ENCODE assay signal across 8 cellular contexts in genomic region chr1:234842726-234843641, GRCh38.
DNase-seq lines count a peak whose midpoint lies in the region; ATAC-seq and TF ChIP-seq lines count a peak whose summit lies in the region.

No MANE protein-coding gene starts in this region.

- no peaks in the 10 kb centered on the region for H3K36me3 ChIP-seq in upper lobe of left lung

- DNase-seq in CD14-positive monocyte (ENCODE audit: low spot score) (peak; percentile 67), activated T-cell treated with anti-CD3 and anti-CD28 coated beads for 48 hours (ENCODE audit: low read depth) (peak; percentile 79), memory B cell (ENCODE audit: low spot score in 2 of 2) (peak in 1 of 2 donors; percentile 28), upper lobe of left lung (peak in 1 of 2 donors; percentile 34), H4 (ENCODE audit: low spot score) (no peak), NCI-H1048 (lab: John Stamatoyannopoulos, UW) (no peak)

- 64 to 69% methylated on average over 8 to 12 of the region's 12 CpGs for WGBS in upper lobe of left lung, 2 donors

- H3K4me3 Mint-ChIP-seq in CD14-positive monocyte, result peak overlapping the region; percentile 64 to 65
- H3K4me3 Mint-ChIP-seq in memory B cell, result peak overlapping the region; percentile 59

- H3K4me1 ChIP-seq in upper lobe of left lung, result peaks cover 27 to 36% (median 28%) of the 10 kb centered on the region in 4 donors

- no peak overlapping the region for H3K4me3 ChIP-seq in upper lobe of left lung

- TF ChIP-seq EP300 in upper lobe of left lung (IDR thresholded peaks at IDR 0.05), result no peak

- intact Hi-C loops in CD14-positive monocyte (cut with micrococcal nuclease), result loop anchor here (5.0 to 10.0 kb wide), 5 partner anchors 39 to 348 kb away; partner anchors contain the start of gene IRF2BP2 (in 1 of the 2)

- ATAC-seq in GM19455 (IDR thresholded peaks at IDR 0.05; ENCODE audit: unreplicated experiment) (peak; percentile 72), HG03558 (IDR thresholded peaks at IDR 0.05; ENCODE audit: extremely low read depth, unreplicated experiment) (peak; percentile 57), memory B cell (ENCODE audit: low read depth) (peak; percentile 65), upper lobe of left lung (ENCODE audit: low FRiP score in 2 of 2) (peak; percentile 49 to 65)

- H3K27ac Mint-ChIP-seq in CD14-positive monocyte (peak overlapping the region; percentile 97 to 99 (median 98)), memory B cell (peak overlapping the region; percentile 75)

- H3K4me1 Mint-ChIP-seq in CD14-positive monocyte, result peaks cover 95% of the 10 kb centered on the region
- H3K4me1 Mint-ChIP-seq in memory B cell, result peaks cover 25% of the 10 kb centered on the region

- H3K27me3 ChIP-seq in upper lobe of left lung, result no peaks in the 10 kb centered on the region

- H3K36me3 Mint-ChIP-seq in CD14-positive monocyte (peaks cover 4 to 7% of the 10 kb centered on the region in 2 donors), memory B cell (no peaks in the 10 kb centered on the region)

- H3K27ac ChIP-seq in upper lobe of left lung, result peak overlapping the region; percentile 20 to 56 (median 50)

- H3K27me3 Mint-ChIP-seq in CD14-positive monocyte (ENCODE audit: low read depth in 3 of 3), result no peaks in the 10 kb centered on the region
- H3K27me3 Mint-ChIP-seq in memory B cell, result no peaks in the 10 kb centered on the region

- H3K9me3 Mint-ChIP-seq in CD14-positive monocyte (peaks cover 0 to 5% (median 0%) of the 10 kb centered on the region in 7 donors), memory B cell (no peaks in the 10 kb centered on the region)

- no peaks in the 10 kb centered on the region for H3K9me3 ChIP-seq in upper lobe of left lung

- TF ChIP-seq CTCF in CD14-positive monocyte (IDR thresholded peaks at IDR 0.05), result no peak
- TF ChIP-seq CTCF in upper lobe of left lung (IDR thresholded peaks at IDR 0.05), result no peak

- TF ChIP-seq POLR2A in upper lobe of left lung (IDR thresholded peaks at IDR 0.05), result no peak

Comparison
In these comparisons a context has a peak if more than half of its experiments do, and no peak if none do; other contexts are left out.
1. DNase-seq: peak in CD14-positive monocyte (single experiment) and activated T-cell treated with anti-CD3 and anti-CD28 coated beads for 48 hours (single experiment); none in H4 (single experiment) and NCI-H1048 (single experiment).
2. Peak in every context shown above with its lines, with median percentiles within 50 percentile points of each other: ATAC-seq.